In the genomic region with DNA sequence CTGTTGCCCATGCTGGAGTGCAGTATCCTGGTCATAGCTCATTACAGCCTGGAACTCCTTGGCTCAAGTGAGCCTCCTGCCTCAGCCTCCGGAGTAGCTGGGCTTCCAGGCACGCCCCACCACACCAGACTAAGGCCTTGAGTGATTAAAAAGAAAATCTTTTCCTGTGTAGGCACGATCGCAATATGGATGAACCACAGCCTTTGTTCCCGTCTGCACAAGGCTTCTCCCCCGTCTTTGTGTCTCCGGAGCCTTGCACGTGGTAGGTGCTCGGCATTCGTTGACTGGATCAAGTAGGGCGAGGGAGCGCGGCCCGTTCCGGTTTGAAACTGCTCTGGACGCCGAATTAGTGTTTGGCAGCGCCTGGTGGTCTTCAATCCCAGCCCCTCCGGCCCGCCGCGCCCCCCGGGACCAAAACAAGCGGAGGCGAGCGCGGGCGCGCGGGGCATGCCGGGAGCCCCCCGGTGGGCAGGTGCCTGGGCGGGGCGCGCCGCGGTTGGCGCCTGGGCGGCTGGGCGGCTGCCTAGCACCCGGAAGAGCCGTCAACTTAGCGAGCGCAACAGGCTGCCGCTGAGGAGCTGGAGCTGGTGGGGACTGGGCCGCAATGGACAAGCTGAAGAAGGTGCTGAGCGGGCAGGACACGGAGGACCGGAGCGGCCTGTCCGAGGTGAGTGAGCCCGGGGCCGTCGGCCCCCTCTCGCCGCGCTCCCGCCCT, we compare ENCODE assay signal across 8 cellular contexts. TPM values are rescaled to one million over a fixed set of nuclear protein-coding genes. Genes with fewer than 3 reads are reported as not detected.
DNase-seq lines count a peak whose midpoint lies in the region; ATAC-seq and TF ChIP-seq lines count a peak whose summit lies in the region.

SFT2D2 (plus strand) TSS at position 529 of the 715 bp plus-strand sequence; CDS start at position 605, 76 bp downstream.

- H3K4me3 ChIP-seq in HUES64 (ENCODE audit: low read length): peak within 1 kb of the TSS; percentile 94
- H3K4me3 ChIP-seq in PC-3 (ENCODE audit: low read length): peak within 1 kb of the TSS; percentile 89
- peak within 1 kb of the TSS; percentile 69 for H3K4me3 ChIP-seq in mucosa of stomach (ENCODE audit: low read length)

- WGBS in HUES64: 2% methylated on average over 58 of the region's 58 CpGs

- TSS peak; percentile 96 for BruUV-seq in PC-3 (replicated peaks; lab: Mats Ljungman, UMichigan)

- peak within 1 kb of the TSS; percentile 86 for H3K27ac ChIP-seq in HUES64 (ENCODE audit: low read depth, low read length)
- peak within 1 kb of the TSS; percentile 51 for H3K27ac ChIP-seq in PC-3 (ENCODE audit: low read length)

- TF ChIP-seq POLR2A in erythroblast (IDR thresholded peaks at IDR 0.05; ENCODE audit: low read length): peak; percentile 80

- intact Hi-C loops in PC-3 (cut with micrococcal nuclease): loop anchor here (2.0 to 5.0 kb wide), 3 partner anchors 47 to 508 kb away; partner anchors contain the start of gene TIPRL

- ATAC-seq in GM21423 (IDR thresholded peaks at IDR 0.05; ENCODE audit: unreplicated experiment): peak; percentile 79
- peak; percentile 91 for ATAC-seq in PC-3

- H3F3A ChIP-seq in PC-3 (ENCODE audit: low read length, unreplicated experiment): peaks cover 7% of the 10 kb centered on the region

- DNase-seq in D341Med (ENCODE audit: low spot score): peak; percentile 99
- DNase-seq in PC-3: peak; percentile 85
- DNase-seq in activated T-cell treated with anti-CD3 and anti-CD28 coated beads for 48 hours (ENCODE audit: low read depth): peak; percentile 80
- peak; percentile 87 to 88 for DNase-seq in erythroblast (lab: John Stamatoyannopoulos, UW)
- DNase-seq in stimulated activated CD8-positive, alpha-beta memory T cell treated with anti-CD3 and anti-CD28 coated beads, Interleukin-7, amount 100 ng/mL, for 1 hour (ENCODE audit: low read depth in 2 of 2): peak; percentile 58 to 59

- H3K27me3 ChIP-seq in HUES64 (ENCODE audit: insufficient read depth, low read length) (no peaks in the 10 kb centered on the region), PC-3 (ENCODE audit: low read length) (no peaks in the 10 kb centered on the region), mucosa of stomach (ENCODE audit: control insufficient read depth, insufficient read depth, low read length) (no peaks in the 10 kb centered on the region)

- TF ChIP-seq CTCF in PC-3 (conservative IDR thresholded peaks at IDR 0.05; ENCODE audit: low read depth, low read length): no peak

- H3K9me3 ChIP-seq in HUES64 (ENCODE audit: insufficient read depth, low read depth, low read length) (peaks cover 8% of the 10 kb centered on the region; the same call in 1 of the 2 replicates), PC-3 (ENCODE audit: low read length) (no peaks in the 10 kb centered on the region), mucosa of stomach (ENCODE audit: control insufficient read depth, low read length) (no peaks in the 10 kb centered on the region)

- H3K4me2 ChIP-seq in PC-3 (ENCODE audit: low read length): peak within 1 kb of the TSS; percentile 97

- peaks cover 6% of the 10 kb centered on the region; the same call in 1 of the 2 replicates for H4K20me1 ChIP-seq in PC-3 (ENCODE audit: low read length)

- H3K36me3 ChIP-seq in HUES64 (ENCODE audit: insufficient read depth, low read length) (no peaks in the 10 kb centered on the region), PC-3 (ENCODE audit: low read depth, low read length) (peaks cover 12% of the 10 kb centered on the region), mucosa of stomach (ENCODE audit: control insufficient read depth, insufficient read depth, low read length) (no peaks in the 10 kb centered on the region)

- H2AFZ ChIP-seq in PC-3 (ENCODE audit: low read length): peak within 1 kb of the TSS; percentile 99

- CTCF ChIA-PET in PC-3 (lab: Charles Lee): interaction anchor here (0.6 to 2.3 kb wide), 4 partner anchors 10 to 334 kb away, joined by 3 to 8 read pairs (median 4); no protein-coding TSS in a partner anchor

- H3K4me1 ChIP-seq in HUES64 (ENCODE audit: insufficient read depth, low read length) (peaks cover 8% of the 10 kb centered on the region; the same call in 1 of the 2 replicates), PC-3 (ENCODE audit: insufficient read depth, low read length) (peaks cover 55% of the 10 kb centered on the region), mucosa of stomach (ENCODE audit: control insufficient read depth, insufficient read depth, low read length) (peaks cover 8% of the 10 kb centered on the region)

- H3K9ac ChIP-seq in HUES64 (ENCODE audit: low read depth, low read length) (peak within 1 kb of the TSS; percentile 91), PC-3 (ENCODE audit: low read length) (peak within 1 kb of the TSS; percentile 90), mucosa of stomach (ENCODE audit: low read length) (peak within 1 kb of the TSS; percentile 94)

- H3K9me2 ChIP-seq in PC-3 (replicated peaks; ENCODE audit: low read length): no peaks in the 10 kb centered on the region

- POLR2A ChIA-PET in PC-3 (lab: Charles Lee; ENCODE audit: unreplicated experiment): interaction anchor here (0.6 to 0.7 kb wide), 2 partner anchors 65 to 1315 kb away, joined by 3 to 7 read pairs; no protein-coding TSS in a partner anchor

- H3K79me2 ChIP-seq in PC-3 (ENCODE audit: low read length): peaks cover 48% of the 10 kb centered on the region

RNA-seq across cellular contexts. Expression of gene SFT2D2, which starts in this region (rescaled TPM):
- 5.6 TPM for polyA plus RNA-seq in HUES64 (2013, experiment 1 of 2)
- polyA plus RNA-seq in HUES64 (2013, experiment 2 of 2): 6.1 TPM
- 36.8 and 38.7 TPM in 2 replicates for total RNA-seq in PC-3 (2014; rRNA removed)

Comparison
In these comparisons a context has a peak if more than half of its experiments do, and no peak if none do; other contexts are left out.
1. Peak in every context shown above with its lines: DNase-seq, ATAC-seq, H3K4me3 ChIP-seq and H3K27ac ChIP-seq.